Comparison of ENCODE assay signal across 19 cellular contexts in the genomic region with DNA sequence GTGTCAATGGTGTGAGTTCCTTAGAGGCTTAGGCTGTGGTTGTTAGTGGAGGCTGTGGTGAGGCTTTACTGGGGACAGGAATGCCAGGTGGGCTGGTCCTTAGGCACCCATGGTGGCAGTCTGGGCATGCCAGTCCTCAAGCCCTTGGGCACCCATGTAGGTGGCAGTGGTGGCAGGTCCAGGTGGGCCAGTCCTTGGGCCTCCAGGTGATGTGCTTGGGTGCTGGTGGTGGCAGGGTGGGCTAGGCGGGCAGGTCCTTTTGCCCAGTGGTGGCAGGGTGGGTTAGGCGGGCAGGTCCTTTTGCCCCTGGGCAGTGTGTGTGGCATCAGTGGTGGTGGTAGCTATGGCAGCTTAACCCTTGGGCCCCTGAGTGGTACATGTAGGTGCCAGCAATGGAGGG.
A peak's percentile ranks its signal among the peaks of the same experiment; 100 is the strongest.
DNase-seq lines count a peak whose midpoint lies in the region; ATAC-seq, FAIRE-seq and TF ChIP-seq lines count a peak whose summit lies in the region.
"Had no signal": no experiment of that assay in that cellular context is flagged by ENCODE, and none has a peak within 500 bp of the region (broad histone marks: within the 10 kb centered on the region; RNA-seq: fewer than 3 reads in every experiment).

No MANE protein-coding gene starts in this region.

- no peaks in the 10 kb centered on the region for H3K36me3 Mint-ChIP-seq in chondrocyte (ENCODE audit: low read depth)
- H3K36me3 Mint-ChIP-seq in stimulated activated effector memory CD8-positive, alpha-beta T cell treated with anti-CD3 and anti-CD28 coated beads, Interleukin-12 subunit alpha, Interleukin-12 subunit beta, amount 100 ng/mL, for 72 hours = no peaks in the 10 kb centered on the region
- H3K36me3 Mint-ChIP-seq: CD8-positive, alpha-beta T cell had no signal

- H3K9ac ChIP-seq in kidney (ENCODE audit: low read length in 2 of 2) = no peak overlapping the region
- H3K9ac ChIP-seq: BLaER1 treated with 17β-estradiol and CSF1 and Interleukin-3, amounts not matched to agents 10 nM and 100 nM had no signal

- DNase-seq in chondrocyte (ENCODE audit: low spot score) (peak; percentile 72), kidney (peak; percentile 39), aorta (no peak), H7 (no peak), esophagus muscularis mucosa (ENCODE audit: extremely low spot score) (no peak)
- DNase-seq in stimulated activated effector memory CD8-positive, alpha-beta T cell treated with anti-CD3 and anti-CD28 coated beads, Interleukin-12 subunit alpha, Interleukin-12 subunit beta, amount 100 ng/mL, for 72 hours (ENCODE audit: low spot score in 2 of 2) = no peak
- DNase-seq: CD8-positive, alpha-beta T cell; COR-L47; DMS 273 treated with DMSO at 0.1 percent for 48 hours; DMS53; DND-41; EL had no signal

- WGBS in aorta, 2 donors = 98 to 100% methylated on average over 2 of the region's 2 CpGs
- WGBS in esophagus muscularis mucosa = 94% methylated on average over 2 of the region's 2 CpGs

- H3K9me3 ChIP-seq in kidney (ENCODE audit: control insufficient read depth in 1 of 2, low read length in 2 of 2) (no peaks in the 10 kb centered on the region), aorta (ENCODE audit: control insufficient read depth, low read length) (peaks cover 1% of the 10 kb centered on the region), esophagus muscularis mucosa (no peaks in the 10 kb centered on the region)
- H3K9me3 ChIP-seq: HAP-1 had no signal

- H3K27me3 Mint-ChIP-seq in chondrocyte (ENCODE audit: low read depth) = no peaks in the 10 kb centered on the region
- H3K27me3 Mint-ChIP-seq: B cell had no signal

- H3K27ac ChIP-seq in kidney (ENCODE audit: low read depth in 2 of 2, low read length in 2 of 2) (no peak overlapping the region), aorta (ENCODE audit: low read depth in 1 of 2, low read length in 2 of 2) (no peak overlapping the region), esophagus muscularis mucosa (replicated peaks in 1 of 4) (no peak overlapping the region)
- H3K27ac ChIP-seq: BLaER1 treated with 17β-estradiol and CSF1 and Interleukin-3, amounts not matched to agents 10 nM and 100 nM had no signal

- TF ChIP-seq POLR2A in esophagus muscularis mucosa (IDR thresholded peaks at IDR 0.05; ENCODE audit: low read depth) = no peak

- ATAC-seq in stimulated activated effector memory CD8-positive, alpha-beta T cell treated with anti-CD3 and anti-CD28 coated beads, Interleukin-12 subunit alpha, Interleukin-12 subunit beta, amount 100 ng/mL, for 72 hours = peak; percentile 34
- ATAC-seq in aorta (ENCODE audit: low FRiP score) (peak; percentile 26), HG02623 (IDR thresholded peaks at IDR 0.05; ENCODE audit: unreplicated experiment) (no peak)
- ATAC-seq: CD8-positive, alpha-beta T cell; GM12878 had no signal

- H3K36me3 ChIP-seq in kidney (ENCODE audit: control insufficient read depth in 1 of 2, insufficient read depth in 2 of 2, low read length in 2 of 2) (no peaks in the 10 kb centered on the region), aorta (ENCODE audit: control insufficient read depth in 1 of 2, insufficient read depth in 2 of 2, low read length in 1 of 2) (no peaks in the 10 kb centered on the region), H7 (replicated peaks; ENCODE audit: control insufficient read depth, insufficient read depth, low read length) (no peaks in the 10 kb centered on the region), esophagus muscularis mucosa (no peaks in the 10 kb centered on the region)
- H3K36me3 ChIP-seq: BLaER1 treated with 17β-estradiol and CSF1 and Interleukin-3, amounts not matched to agents 10 nM and 100 nM; HAP-1 had no signal

- intact Hi-C loops in kidney (cut with DNase I) = no loop called here
- intact Hi-C loops in aorta (cut with DNase I) = no loop called here
- intact Hi-C loops in esophagus muscularis mucosa (cut with DNase I) = no loop called here

- TF ChIP-seq CTCF in chondrocyte (IDR thresholded peaks at IDR 0.05) = no peak
- TF ChIP-seq CTCF in kidney (IDR thresholded peaks at IDR 0.05; ENCODE audit: borderline replicate concordance, extremely low read depth, insufficient read depth) = no peak
- TF ChIP-seq CTCF in esophagus muscularis mucosa (IDR thresholded peaks at IDR 0.05) = no peak

- no peak overlapping the region for H3K4me3 Mint-ChIP-seq in chondrocyte (ENCODE audit: unreplicated experiment)
- no peak overlapping the region for H3K4me3 Mint-ChIP-seq in stimulated activated effector memory CD8-positive, alpha-beta T cell treated with anti-CD3 and anti-CD28 coated beads, Interleukin-12 subunit alpha, Interleukin-12 subunit beta, amount 100 ng/mL, for 72 hours
- H3K4me3 Mint-ChIP-seq: B cell; CD8-positive, alpha-beta T cell had no signal

- peaks cover 11% of the 10 kb centered on the region for H3K9me3 Mint-ChIP-seq in chondrocyte (ENCODE audit: low read depth)
- peaks cover 15% of the 10 kb centered on the region for H3K9me3 Mint-ChIP-seq in stimulated activated effector memory CD8-positive, alpha-beta T cell treated with anti-CD3 and anti-CD28 coated beads, Interleukin-12 subunit alpha, Interleukin-12 subunit beta, amount 100 ng/mL, for 72 hours

- H3K4me1 ChIP-seq in kidney (ENCODE audit: control insufficient read depth in 1 of 2, insufficient read depth in 1 of 2, low read depth in 1 of 2, low read length in 2 of 2) = no peaks in the 10 kb centered on the region
- H3K4me1 ChIP-seq in aorta (ENCODE audit: control insufficient read depth in 1 of 2, insufficient read depth in 2 of 2, low read length in 2 of 2) = no peaks in the 10 kb centered on the region
- H3K4me1 ChIP-seq in esophagus muscularis mucosa = no peaks in the 10 kb centered on the region
- H3K4me1 ChIP-seq: BLaER1 treated with 17β-estradiol and CSF1 and Interleukin-3, amounts not matched to agents 10 nM and 100 nM; HAP-1 had no signal

- H3K4me1 Mint-ChIP-seq in chondrocyte (ENCODE audit: low read depth) = no peaks in the 10 kb centered on the region
- no peaks in the 10 kb centered on the region for H3K4me1 Mint-ChIP-seq in stimulated activated effector memory CD8-positive, alpha-beta T cell treated with anti-CD3 and anti-CD28 coated beads, Interleukin-12 subunit alpha, Interleukin-12 subunit beta, amount 100 ng/mL, for 72 hours
- H3K4me1 Mint-ChIP-seq: B cell had no signal

- H3K27me3 ChIP-seq in aorta (ENCODE audit: control insufficient read depth in 1 of 2, insufficient read depth in 2 of 2, low read length in 1 of 2) (no peaks in the 10 kb centered on the region), H7 (ENCODE audit: control insufficient read depth, insufficient read depth, low read length) (no peaks in the 10 kb centered on the region), esophagus muscularis mucosa (no peaks in the 10 kb centered on the region)
- H3K27me3 ChIP-seq: BLaER1 treated with 17β-estradiol and CSF1 and Interleukin-3, amounts not matched to agents 10 nM and 100 nM had no signal

- TF ChIP-seq EP300 in esophagus muscularis mucosa (IDR thresholded peaks at IDR 0.05) = no peak

- no peak for FAIRE-seq in kidney (lab: Jason Lieb, UNC)
- FAIRE-seq: GM12878, GM19239, H1 had no signal

- no peak overlapping the region for H3K27ac Mint-ChIP-seq in chondrocyte (ENCODE audit: unreplicated experiment)
- no peak overlapping the region for H3K27ac Mint-ChIP-seq in stimulated activated effector memory CD8-positive, alpha-beta T cell treated with anti-CD3 and anti-CD28 coated beads, Interleukin-12 subunit alpha, Interleukin-12 subunit beta, amount 100 ng/mL, for 72 hours
- H3K27ac Mint-ChIP-seq: B cell; CD8-positive, alpha-beta T cell had no signal

- H3K4me3 ChIP-seq in kidney (ENCODE audit: low read length in 2 of 2) (no peak overlapping the region), aorta (ENCODE audit: low read length in 2 of 2) (no peak overlapping the region), H7 (ENCODE audit: insufficient read depth, low read depth, low read length) (no peak overlapping the region), esophagus muscularis mucosa (no peak overlapping the region)
- H3K4me3 ChIP-seq: BLaER1 treated with 17β-estradiol and CSF1 and Interleukin-3, amounts not matched to agents 10 nM and 100 nM; GM12878; HAP-1 had no signal

Comparison
In these comparisons a context has a peak if more than half of its experiments do, and no peak if none do; other contexts are left out.
1. DNase-seq: peak in chondrocyte (single experiment) and kidney (single experiment); none in stimulated activated effector memory CD8-positive, alpha-beta T cell treated with anti-CD3 and anti-CD28 coated beads, Interleukin-12 subunit alpha, Interleukin-12 subunit beta, amount 100 ng/mL, for 72 hours (0 of 2), aorta (0 of 2), H7 (single experiment) and esophagus muscularis mucosa (single experiment).